In the genomic region with DNA sequence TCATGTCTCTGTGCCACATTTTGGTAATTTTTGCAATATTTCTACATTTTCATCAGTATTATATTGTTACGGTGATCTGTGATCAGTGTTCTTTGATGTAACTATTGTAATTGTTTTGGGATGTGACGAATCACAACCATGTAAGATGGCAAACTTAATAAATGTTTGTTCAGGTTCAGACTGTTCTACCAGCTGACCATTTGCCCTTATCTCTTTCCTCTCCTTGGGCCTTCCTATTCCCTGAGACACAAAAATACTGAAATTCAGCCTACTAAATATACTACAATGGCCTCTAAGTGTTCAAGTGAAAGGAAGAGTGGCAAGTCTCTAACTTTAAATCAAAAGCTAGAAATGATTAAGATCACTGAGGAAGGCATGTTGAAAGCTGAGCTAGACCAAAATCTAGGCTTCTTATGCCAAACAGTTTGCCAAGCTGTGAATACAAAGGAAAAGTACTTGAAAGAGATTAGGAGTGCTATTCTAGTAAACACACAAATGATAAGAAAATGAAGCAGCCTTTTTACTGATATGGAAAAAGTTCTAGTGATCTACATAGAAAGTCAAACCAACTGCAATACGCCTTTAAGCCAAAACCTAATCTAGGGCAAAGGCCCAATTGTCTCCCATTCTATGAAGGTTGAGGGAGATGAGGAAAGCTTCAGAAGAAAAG, we compare ENCODE assay signal across 20 cellular contexts.
DNase-seq lines count a peak whose midpoint lies in the region; ATAC-seq lines count a peak whose summit lies in the region.
"Had no signal": no experiment of that assay in that cellular context is flagged by ENCODE, and none has a peak within 500 bp of the region (broad histone marks: within the 10 kb centered on the region; RNA-seq: fewer than 3 reads in every experiment).

No MANE protein-coding gene starts in this region.

- intact Hi-C loops in right cardiac atrium (cut with DNase I) (no loop called here), left cardiac atrium (cut with DNase I) (no loop called here)

- 80% methylated on average over 3 of the region's 3 CpGs for WGBS in right cardiac atrium

- H3K27me3 ChIP-seq in right cardiac atrium (ENCODE audit: control insufficient read depth, insufficient read depth), result no peaks in the 10 kb centered on the region
- H3K27me3 ChIP-seq: BLaER1 treated with 17β-estradiol and CSF1 and Interleukin-3, amounts not matched to agents 10 nM and 100 nM had no signal

- H3K9me3 ChIP-seq in right cardiac atrium (ENCODE audit: control insufficient read depth, low read length), result no peaks in the 10 kb centered on the region

- H3K4me3 ChIP-seq in right cardiac atrium (ENCODE audit: low read length), result no peak overlapping the region
- H3K4me3 ChIP-seq: BLaER1 treated with 17β-estradiol and CSF1 and Interleukin-3, amounts not matched to agents 10 nM and 100 nM; GM12878; GM23248 had no signal

- H3K27ac ChIP-seq in right cardiac atrium (ENCODE audit: low read length), result no peak overlapping the region
- peak overlapping the region; percentile 13 for H3K27ac ChIP-seq in temporal lobe (ENCODE audit: low read depth, low read length)
- H3K27ac ChIP-seq: BLaER1 treated with 17β-estradiol and CSF1 and Interleukin-3, amounts not matched to agents 10 nM and 100 nM; GM23248 had no signal

- ATAC-seq in right cardiac atrium (peak; percentile 19 to 69), left cardiac atrium (no peak), GM21367 (IDR thresholded peaks at IDR 0.05; ENCODE audit: unreplicated experiment) (no peak)
- ATAC-seq: CD8-positive, alpha-beta T cell; GM12878; HCT116; HepG2 had no signal

- no peaks in the 10 kb centered on the region for H3K4me1 ChIP-seq in right cardiac atrium (ENCODE audit: control insufficient read depth, insufficient read depth, low read length)
- H3K4me1 ChIP-seq: BLaER1 treated with 17β-estradiol and CSF1 and Interleukin-3, amounts not matched to agents 10 nM and 100 nM had no signal

- DNase-seq in right cardiac atrium, result no peak
- no peak for DNase-seq in left cardiac atrium
- peak; percentile 8 for DNase-seq in amniotic epithelial cell (ENCODE audit: low read depth)
- no peak for DNase-seq in anterior cingulate cortex (lab: John Stamatoyannopoulos, UW)
- no peak for DNase-seq in activated naive CD4-positive, alpha-beta T cell treated with Interleukin-2 at 50 U/mL for 16 hours
- DNase-seq: 8988T; Calu3; CD8-positive, alpha-beta T cell; DMS 273 treated with DMSO at 0.1 percent for 48 hours; DMS53; DND-41; EL; GM23248; H7 had no signal

Comparison
In these comparisons a context has a peak if more than half of its experiments do, and no peak if none do; other contexts are left out.
1. ATAC-seq: peak in right cardiac atrium (2 of 2); none in left cardiac atrium (0 of 2) and GM21367 (single experiment).